In the genomic region with DNA sequence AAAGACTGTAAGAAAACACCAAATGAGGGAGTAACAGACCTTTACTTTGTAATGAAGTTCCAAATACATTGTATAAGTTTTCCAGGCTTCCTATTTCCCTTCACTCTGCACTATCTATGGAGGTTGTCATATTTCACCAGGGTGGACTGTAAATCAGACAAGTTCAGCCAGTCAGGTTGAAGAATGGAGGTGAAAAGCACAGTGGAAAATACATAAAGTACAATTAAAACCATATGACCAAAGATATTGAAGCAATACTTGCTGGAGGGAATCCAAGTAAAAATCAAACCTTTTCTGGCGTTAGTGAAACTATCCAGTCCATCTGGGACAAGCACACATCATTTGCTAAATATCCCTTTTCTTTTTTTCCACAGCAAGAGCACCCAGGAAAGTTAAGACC, we compare ENCODE assay signal across 15 cellular contexts. TPM values are rescaled to one million over a fixed set of nuclear protein-coding genes. Genes with fewer than 3 reads are reported as not detected.
DNase-seq lines count a peak whose midpoint lies in the region; ATAC-seq and TF ChIP-seq lines count a peak whose summit lies in the region.
"Had no signal": no experiment of that assay in that cellular context is flagged by ENCODE, and none has a peak within 500 bp of the region (broad histone marks: within the 10 kb centered on the region; RNA-seq: fewer than 3 reads in every experiment).

No MANE protein-coding gene starts in this region.

- no peak for TF ChIP-seq EP300 in gastroesophageal sphincter (IDR thresholded peaks at IDR 0.05)

- peak overlapping the region; percentile 60 for H3K4me2 ChIP-seq in smooth muscle cell

- H3K4me1 Mint-ChIP-seq in T-cell: peaks cover 0 to 12% (median 12%) of the 10 kb centered on the region in 3 donors
- H3K4me1 Mint-ChIP-seq in immature natural killer cell: peaks cover 8 to 15% of the 10 kb centered on the region in 2 donors

- no peak overlapping the region for H2AFZ ChIP-seq in smooth muscle cell (ENCODE audit: low read depth)

- H3K4me3 Mint-ChIP-seq in T-cell: no peak overlapping the region
- no peak overlapping the region for H3K4me3 Mint-ChIP-seq in immature natural killer cell
- H3K4me3 Mint-ChIP-seq: activated T-cell treated with anti-CD3 and anti-CD28 coated beads, Interleukin-2, amount 50 U/mL, for 72 hours; CD14-positive monocyte; naive thymus-derived CD8-positive, alpha-beta T cell had no signal

- peaks cover 3 to 14% of the 10 kb centered on the region in 2 donors for H3K4me1 ChIP-seq in ascending aorta
- H3K4me1 ChIP-seq in gastroesophageal sphincter: peaks cover 0 to 77% (median 6%) of the 10 kb centered on the region in 3 donors
- H3K4me1 ChIP-seq in smooth muscle cell (ENCODE audit: low read depth): peaks cover 23% of the 10 kb centered on the region

- no peak for ATAC-seq in gastroesophageal sphincter
- ATAC-seq in T-cell (replicated peaks in 1 of 4): no peak
- ATAC-seq: activated T-cell treated with anti-CD3 and anti-CD28 coated beads, Interleukin-2, amount 50 U/mL, for 72 hours; naive thymus-derived CD8-positive, alpha-beta T cell had no signal

- H3F3A ChIP-seq in smooth muscle cell (ENCODE audit: low read depth): peaks cover 7% of the 10 kb centered on the region

- no peak overlapping the region for H3K9ac ChIP-seq in smooth muscle cell (ENCODE audit: low read depth)

- TF ChIP-seq CTCF in ascending aorta (IDR thresholded peaks at IDR 0.05) (no peak), gastroesophageal sphincter (IDR thresholded peaks at IDR 0.05) (no peak), smooth muscle cell (IDR thresholded peaks at IDR 0.05; ENCODE audit: borderline replicate concordance, insufficient read depth, poor library complexity, severe bottlenecking) (no peak)

- WGBS in gastroesophageal sphincter (ENCODE audit: low coverage in 1 of 2), 2 donors: 8 to 14% methylated on average over 1 of the region's 1 CpG
- 68% methylated on average over 1 of the region's 1 CpG for WGBS in smooth muscle cell (ENCODE audit: low lambda C conversion rate)

- H3K4me3 ChIP-seq in ascending aorta: peak overlapping the region; percentile 82 to 92
- H3K4me3 ChIP-seq in gastroesophageal sphincter: peak overlapping the region; percentile 13 to 87
- H3K4me3 ChIP-seq in smooth muscle cell: no peak overlapping the region

- H4K20me1 ChIP-seq in smooth muscle cell (ENCODE audit: low read depth): no peaks in the 10 kb centered on the region

- H3K36me3 Mint-ChIP-seq in T-cell (no peaks in the 10 kb centered on the region), immature natural killer cell (no peaks in the 10 kb centered on the region)
- H3K36me3 Mint-ChIP-seq: CD14-positive monocyte; naive thymus-derived CD8-positive, alpha-beta T cell had no signal

- peaks cover 55% of the 10 kb centered on the region for H3K79me2 ChIP-seq in smooth muscle cell (ENCODE audit: low read depth)

- POLR2A ChIA-PET in T-cell (lab: Charles Lee): no interaction called here

- intact Hi-C loops in ascending aorta (cut with DNase I): loop anchor here (5.0 kb wide), 2 partner anchors 73 to 328 kb away; no protein-coding TSS in a partner anchor

- DNase-seq in EL (peak; percentile 25), ascending aorta (ENCODE audit: low spot score in 2 of 2) (no peak), smooth muscle cell (lab: John Stamatoyannopoulos, UW; ENCODE audit: unreplicated experiment) (no peak), T-cell (no peak), SKM-1 (lab: John Stamatoyannopoulos, UW; ENCODE audit: unreplicated experiment) (no peak), immature natural killer cell (no peak), pons (ENCODE audit: low spot score) (no peak)
- DNase-seq: activated T-cell treated with anti-CD3 and anti-CD28 coated beads, Interleukin-2, amount 50 U/mL, for 72 hours; GF-D8; naive thymus-derived CD8-positive, alpha-beta T cell; NCI-H1930; NK-92 treated with Interleukin-12 subunit alpha and Interleukin-12 subunit beta, amount 100 ng/mL, for 24 hours; stimulated activated CD8-positive, alpha-beta memory T cell treated with anti-CD3 and anti-CD28 coated beads, Interleukin-4, amount 100 ng/mL, for 48 hours had no signal

- no peaks in the 10 kb centered on the region for H3K9me3 Mint-ChIP-seq in T-cell
- no peaks in the 10 kb centered on the region for H3K9me3 Mint-ChIP-seq in immature natural killer cell
- H3K9me3 Mint-ChIP-seq: activated T-cell treated with anti-CD3 and anti-CD28 coated beads, Interleukin-2, amount 50 U/mL, for 72 hours; naive thymus-derived CD8-positive, alpha-beta T cell had no signal

- H3K36me3 ChIP-seq in ascending aorta (no peaks in the 10 kb centered on the region), gastroesophageal sphincter (peaks cover 0 to 9% of the 10 kb centered on the region in 2 donors), smooth muscle cell (ENCODE audit: low read depth) (no peaks in the 10 kb centered on the region)

- no peaks in the 10 kb centered on the region for H3K9me3 ChIP-seq in ascending aorta
- H3K9me3 ChIP-seq in gastroesophageal sphincter: no peaks in the 10 kb centered on the region
- H3K9me3 ChIP-seq in smooth muscle cell (replicated peaks; ENCODE audit: low read depth): no peaks in the 10 kb centered on the region

- peaks cover 36 to 46% of the 10 kb centered on the region in 2 donors for H3K27me3 Mint-ChIP-seq in T-cell
- H3K27me3 Mint-ChIP-seq in immature natural killer cell (ENCODE audit: low read depth in 3 of 3): peaks cover 7 to 23% (median 14%) of the 10 kb centered on the region in 3 donors

- CTCF ChIA-PET in T-cell (lab: Charles Lee): interaction anchor here in 1 of 2 donors (0.8 kb wide), 1 partner anchor 13 kb away, joined by 3 read pairs; no protein-coding TSS in a partner anchor

- H3K27ac ChIP-seq in ascending aorta (peak overlapping the region; percentile 50 to 54), gastroesophageal sphincter (peak overlapping the region in 2 of 4 donors; percentile 14 to 16), smooth muscle cell (ENCODE audit: low read depth) (no peak overlapping the region)

- H3K27me3 ChIP-seq in ascending aorta: no peaks in the 10 kb centered on the region
- H3K27me3 ChIP-seq in gastroesophageal sphincter: no peaks in the 10 kb centered on the region
- H3K27me3 ChIP-seq in smooth muscle cell (ENCODE audit: low read depth): no peaks in the 10 kb centered on the region

- TF ChIP-seq POLR2A in gastroesophageal sphincter (IDR thresholded peaks at IDR 0.05): no peak

- H3K27ac Mint-ChIP-seq in T-cell (no peak overlapping the region), immature natural killer cell (no peak overlapping the region)
- H3K27ac Mint-ChIP-seq: activated T-cell treated with anti-CD3 and anti-CD28 coated beads, Interleukin-2, amount 50 U/mL, for 72 hours; CD14-positive monocyte; naive thymus-derived CD8-positive, alpha-beta T cell had no signal

RNA-seq across cellular contexts. Expression of gene LHFPL6, which starts 3.2 kb away (rescaled TPM):
- 69.4 TPM for total RNA-seq in ascending aorta
- total RNA-seq in gastroesophageal sphincter: 10 to 100 TPM; 40.2 to 77.5 (median 66.6) TPM
- total RNA-seq in smooth muscle cell: 24.7 and 28.5 TPM in 2 replicates
- polyA plus RNA-seq in smooth muscle cell: 43.6 and 57.5 TPM in 2 replicates
- total RNA-seq in T-cell: under 1 TPM in 4 of 5 donors, not detected in 1; 0.16 to 0.46 (median 0.21) TPM
- 1 to 10 TPM in 1 of 3 donors, under 1 TPM in 1, not detected in 1; 0.52 to 1.3 TPM for polyA plus RNA-seq in immature natural killer cell
- total RNA-seq: naive thymus-derived CD8-positive, alpha-beta T cell had no signal
- polyA plus RNA-seq: naive thymus-derived CD8-positive, alpha-beta T cell had no signal

RNA-seq across cellular contexts. Expression of gene COG6, which starts 55.6 kb away (rescaled TPM):
- 8.6 TPM for total RNA-seq in ascending aorta
- 10 to 100 TPM; 10.5 to 23.2 (median 13.0) TPM for total RNA-seq in gastroesophageal sphincter
- 82.9 and 84.8 TPM in 2 replicates for total RNA-seq in smooth muscle cell
- polyA plus RNA-seq in smooth muscle cell: 32.5 and 42.9 TPM in 2 replicates
- 10 to 100 TPM; 28.4 to 31.7 (median 30.7) TPM for total RNA-seq in T-cell
- 10 to 100 TPM; 13.2 to 15.4 (median 15.1) TPM for polyA plus RNA-seq in immature natural killer cell

Comparison
In these comparisons a context has a peak if more than half of its experiments do, and no peak if none do; other contexts are left out.
1. RNA of gene LHFPL6, which starts 3.2 kb away (total RNA-seq): 69.4 TPM in ascending aorta (single experiment), 40.2 to 77.5 TPM in gastroesophageal sphincter and 24.7 to 28.5 TPM in smooth muscle cell; 0.16 to 0.46 TPM in T-cell; every median in the first group is over 10 times any median in the second.